Comparison of ENCODE assay signal across 1 cellular context in genomic region chr19:4369888-4370260, GRCh38.
TF ChIP-seq lines count a peak whose summit lies in the region.

No MANE protein-coding gene starts in this region.

TF ChIP-seq in GM12878, 131 proteins besides CTCF, POLR2A, EP300 and RAD21 (continued from another document):
- TF ChIP-seq TCF3 (IDR thresholded peaks at IDR 0.05; ENCODE audit: borderline replicate concordance, insufficient read depth, low read depth, low read length) (0 out of 2 replicates have a peak, but pooled peaks have one; percentile 17), CEBPZ (IDR thresholded peaks at IDR 0.05; ENCODE audit: low read depth, low read length) (no peak), CBX3 (IDR thresholded peaks at IDR 0.05; ENCODE audit: borderline replicate concordance, low read depth) (no peak), TARDBP (IDR thresholded peaks at IDR 0.05; ENCODE audit: borderline replicate concordance) (no peak), ZNF207 (IDR thresholded peaks at IDR 0.05; ENCODE audit: borderline replicate concordance) (no peak), EZH2 (IDR thresholded peaks at IDR 0.05; ENCODE audit: borderline replicate concordance, control insufficient read depth, low read depth, low read length) (no peak), PBX3 (IDR thresholded peaks at IDR 0.05; ENCODE audit: insufficient replicate concordance, low read depth, low read length) (no peak), MYC (IDR thresholded peaks at IDR 0.05; ENCODE audit: insufficient read depth, insufficient read length, insufficient replicate concordance, low read length, severe bottlenecking) (peak; percentile 62), PRDM15 (CRISPR knock-in tag; IDR thresholded peaks at IDR 0.05) (no peak), YY1 (IDR thresholded peaks at IDR 0.05; ENCODE audit: low read depth, low read length) (peak; percentile 72), TCF12 (IDR thresholded peaks at IDR 0.05; ENCODE audit: low read depth, low read length) (0 out of 2 replicates have a peak, but pooled peaks have one; percentile 28), POLR2AphosphoS5 (IDR thresholded peaks at IDR 0.05; ENCODE audit: low read length) (no peak), YBX1 (IDR thresholded peaks at IDR 0.05) (no peak), ATF3 (IDR thresholded peaks at IDR 0.05; ENCODE audit: borderline replicate concordance, extremely low read depth, low read depth, low read length) (no peak), BACH1 (IDR thresholded peaks at IDR 0.05; ENCODE audit: borderline replicate concordance) (no peak; the same call in 1 of the 2 replicates), HDAC6 (IDR thresholded peaks at IDR 0.05; ENCODE audit: unreplicated experiment) (no peak), SUZ12 (IDR thresholded peaks at IDR 0.05; ENCODE audit: unreplicated experiment) (no peak), USF1 (IDR thresholded peaks at IDR 0.05; ENCODE audit: borderline replicate concordance, extremely low read length, insufficient read depth, low read depth, low read length) (peak; percentile 53)
